19 cellular contexts compared by ENCODE assay signal in the genomic region with DNA sequence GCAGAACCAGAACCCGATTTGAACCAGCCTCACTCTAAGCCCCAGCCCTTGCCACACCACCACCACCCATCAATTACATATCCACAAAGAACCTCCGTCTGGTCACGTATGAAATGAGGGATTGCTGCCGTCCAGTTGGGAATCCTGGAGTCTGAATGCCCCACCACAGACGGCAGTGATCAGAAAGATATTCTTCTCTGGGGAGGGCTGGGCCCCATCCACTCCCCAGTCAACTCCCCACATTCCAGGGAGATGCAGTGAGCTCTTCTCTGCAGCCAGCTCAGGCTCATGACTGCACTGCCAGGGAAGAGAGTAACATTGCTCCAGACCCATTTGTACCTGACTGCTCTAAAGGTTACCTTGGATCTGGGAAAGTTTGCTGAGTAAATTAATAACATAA.
"Had no signal": no experiment of that assay in that cellular context is flagged by ENCODE, and none has a peak within 500 bp of the region (broad histone marks: within the 10 kb centered on the region; RNA-seq: fewer than 3 reads in every experiment).

No MANE protein-coding gene starts in this region.

- H3K4me3 ChIP-seq: adrenal gland, body of pancreas, coronary artery, gastrocnemius medialis, lung, testis had no signal

- ATAC-seq: body of pancreas; gastrocnemius medialis; left cardiac atrium; naive thymus-derived CD8-positive, alpha-beta T cell; stimulated activated naive CD8-positive, alpha-beta T cell treated with anti-CD3 and anti-CD28 coated beads, Interleukin-15, Interleukin-2, amounts not matched to agents 100 U/mL and 50 U/mL, for 24 hours had no signal

- H3K9me3 Mint-ChIP-seq: activated CD4-positive, alpha-beta memory T cell treated with anti-CD3 and anti-CD28 coated beads for 36 hours; activated naive CD4-positive, alpha-beta T cell treated with anti-CD3 and anti-CD28 coated beads for 36 hours; activated T-helper 1 cell treated with anti-CD3 and anti-CD28 coated beads, Interleukin-12 subunit alpha, Interleukin-12 subunit beta, Interleukin-2, Interleukin-4 antibody, amounts not matched to agents 30 ng/mL and 10 ng/mL and 1 ng/mL, durations not matched to agents 14 hours and 24 hours and 36 hours; naive thymus-derived CD8-positive, alpha-beta T cell had no signal

- H3K4me3 Mint-ChIP-seq: activated CD4-positive, alpha-beta memory T cell treated with anti-CD3 and anti-CD28 coated beads for 36 hours; activated naive CD4-positive, alpha-beta T cell treated with anti-CD3 and anti-CD28 coated beads for 36 hours; activated T-helper 1 cell treated with anti-CD3 and anti-CD28 coated beads, Interleukin-12 subunit alpha, Interleukin-12 subunit beta, Interleukin-2, Interleukin-4 antibody, amounts not matched to agents 30 ng/mL and 10 ng/mL and 1 ng/mL, durations not matched to agents 14 hours and 24 hours and 36 hours; naive thymus-derived CD8-positive, alpha-beta T cell had no signal

- H3K27me3 ChIP-seq: adrenal gland, body of pancreas, gastrocnemius medialis, testis had no signal

- H3K36me3 ChIP-seq: adrenal gland, gastrocnemius medialis had no signal

- H3K27ac Mint-ChIP-seq: activated CD4-positive, alpha-beta memory T cell treated with anti-CD3 and anti-CD28 coated beads for 36 hours; activated naive CD4-positive, alpha-beta T cell treated with anti-CD3 and anti-CD28 coated beads for 36 hours; activated T-helper 1 cell treated with anti-CD3 and anti-CD28 coated beads, Interleukin-12 subunit alpha, Interleukin-12 subunit beta, Interleukin-2, Interleukin-4 antibody, amounts not matched to agents 30 ng/mL and 10 ng/mL and 1 ng/mL, durations not matched to agents 14 hours and 24 hours and 36 hours had no signal

- H3K27me3 Mint-ChIP-seq: activated CD4-positive, alpha-beta memory T cell treated with anti-CD3 and anti-CD28 coated beads for 36 hours; naive thymus-derived CD8-positive, alpha-beta T cell had no signal

- H3K27ac ChIP-seq: adrenal gland, body of pancreas, coronary artery, gastrocnemius medialis, testis had no signal

- H3K9me3 ChIP-seq: adrenal gland, body of pancreas, gastrocnemius medialis, testis had no signal

- DNase-seq: activated CD4-positive, alpha-beta memory T cell treated with anti-CD3 and anti-CD28 coated beads for 36 hours; activated CD4-positive, CD25-positive, alpha-beta regulatory T cell treated with anti-CD3 and anti-CD28 coated beads, Interleukin-2, amount 50 U/mL, for 72 hours; activated naive CD4-positive, alpha-beta T cell treated with anti-CD3 and anti-CD28 coated beads for 36 hours; adrenal gland; body of pancreas; central memory CD4-positive, alpha-beta T cell; effector CD8-positive, alpha-beta T cell; gastrocnemius medialis; hypothalamus; left cardiac atrium; naive thymus-derived CD8-positive, alpha-beta T cell; occipital lobe; stimulated activated CD4-positive, alpha-beta T cell treated with anti-CD3 and anti-CD28 coated beads, Interleukin-4, amount 100 ng/mL, for 1 hour; stimulated activated CD8-positive, alpha-beta memory T cell treated with anti-CD3 and anti-CD28 coated beads, Interleukin-4, amount 100 ng/mL, for 48 hours; stimulated activated naive CD8-positive, alpha-beta T cell treated with anti-CD3 and anti-CD28 coated beads, Interleukin-15, Interleukin-2, amounts not matched to agents 100 U/mL and 50 U/mL, for 24 hours; testis had no signal

- H3K36me3 Mint-ChIP-seq: activated CD4-positive, alpha-beta memory T cell treated with anti-CD3 and anti-CD28 coated beads for 36 hours; naive thymus-derived CD8-positive, alpha-beta T cell had no signal
